In the genomic region with DNA sequence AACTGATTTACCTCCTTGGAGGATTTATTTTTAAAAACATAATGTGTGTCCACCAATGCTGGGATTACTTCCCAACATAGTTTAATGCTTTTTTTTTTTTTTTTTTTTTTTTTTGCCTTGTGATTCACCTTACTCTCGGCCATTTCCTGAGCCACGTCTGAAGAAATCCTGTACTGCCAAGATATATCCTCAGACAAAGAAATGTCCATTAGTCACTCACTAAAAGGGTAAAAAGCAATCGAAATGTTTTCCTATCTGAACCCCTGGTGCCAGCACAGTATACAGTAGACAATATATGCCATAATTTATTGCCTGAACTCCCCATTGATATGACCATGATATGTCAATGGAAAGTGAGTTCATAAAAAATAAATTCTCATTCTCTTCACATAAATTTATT, we compare ENCODE assay signal across 20 cellular contexts.
DNase-seq lines count a peak whose midpoint lies in the region; ATAC-seq and TF ChIP-seq lines count a peak whose summit lies in the region.
"Had no signal": no experiment of that assay in that cellular context is flagged by ENCODE, and none has a peak within 500 bp of the region (broad histone marks: within the 10 kb centered on the region; RNA-seq: fewer than 3 reads in every experiment).

No MANE protein-coding gene starts in this region.

- no peak for ATAC-seq in psoas muscle
- ATAC-seq: activated CD8-positive, alpha-beta memory T cell treated with anti-CD3 and anti-CD28 coated beads, Interleukin-2, amount 10 ng/mL, durations not matched to agents 7 days and 5 days; heart right ventricle; T-cell had no signal

- no peaks in the 10 kb centered on the region for H3K9me3 Mint-ChIP-seq in endothelial cell (ENCODE audit: unreplicated experiment)
- H3K9me3 Mint-ChIP-seq: activated B cell treated with CpG ODN at 0.5 μM for 24 hours had no signal

- H3K4me3 ChIP-seq in psoas muscle: no peak overlapping the region
- H3K4me3 ChIP-seq: esophagus muscularis mucosa, heart right ventricle, right atrium auricular region had no signal

- H3K27me3 Mint-ChIP-seq in endothelial cell (ENCODE audit: unreplicated experiment): no peaks in the 10 kb centered on the region
- H3K27me3 Mint-ChIP-seq: activated CD8-positive, alpha-beta memory T cell treated with anti-CD3 and anti-CD28 coated beads, Interleukin-2, amount 10 ng/mL, durations not matched to agents 7 days and 5 days; B cell had no signal

- TF ChIP-seq CTCF in RWPE1 (conservative IDR thresholded peaks at IDR 0.05; ENCODE audit: low read depth): no peak
- TF ChIP-seq CTCF in endothelial cell (IDR thresholded peaks at IDR 0.05; ENCODE audit: unreplicated experiment): no peak
- TF ChIP-seq CTCF in psoas muscle (IDR thresholded peaks at IDR 0.05): no peak

- H3K9me3 ChIP-seq in psoas muscle: no peaks in the 10 kb centered on the region
- H3K9me3 ChIP-seq: esophagus muscularis mucosa, heart right ventricle, right atrium auricular region had no signal

- peaks cover 3% of the 10 kb centered on the region for H3K4me1 ChIP-seq in psoas muscle

- WGBS in psoas muscle, 3 donors: 70 to 86% (median 78%) methylated on average over 3 of the region's 3 CpGs

- no peaks in the 10 kb centered on the region for H3K27me3 ChIP-seq in psoas muscle (ENCODE audit: insufficient read depth in 3 of 3, low read length in 2 of 3)
- H3K27me3 ChIP-seq: esophagus muscularis mucosa, right atrium auricular region had no signal

- peak; percentile 52 for DNase-seq in GM03348 (ENCODE audit: low spot score)
- DNase-seq in RWPE1 (ENCODE audit: low spot score): peak; percentile 26
- DNase-seq in endothelial cell (ENCODE audit: low spot score): no peak
- DNase-seq in renal cortical epithelial cell (ENCODE audit: low read depth): peak; percentile 47
- DNase-seq in 8988T: no peak
- DNase-seq in activated CD4-positive, alpha-beta T cell treated with anti-CD3 and anti-CD28 coated beads, Interleukin-2, amount 50 U/mL, for 1 hour: no peak
- DNase-seq in NCI-H524 treated with DMSO at 0.1 percent for 48 hours (lab: John Stamatoyannopoulos, UW): no peak
- no peak for DNase-seq in psoas muscle
- DNase-seq: activated B cell treated with CpG ODN at 0.5 μM for 24 hours; activated CD8-positive, alpha-beta memory T cell treated with anti-CD3 and anti-CD28 coated beads, Interleukin-2, amount 10 ng/mL, durations not matched to agents 7 days and 5 days; activated effector memory CD4-positive, alpha-beta T cell treated with anti-CD3 and anti-CD28 coated beads, Interleukin-2, amount 50 U/mL, for 16 hours; heart right ventricle; mesendoderm; NCI-H1048; NCI-H2107; RPMI8226; T-cell had no signal

- peaks cover 31% of the 10 kb centered on the region for H3K4me1 Mint-ChIP-seq in endothelial cell (ENCODE audit: unreplicated experiment)
- H3K4me1 Mint-ChIP-seq: activated B cell treated with CpG ODN at 0.5 μM for 24 hours; activated CD8-positive, alpha-beta memory T cell treated with anti-CD3 and anti-CD28 coated beads, Interleukin-2, amount 10 ng/mL, durations not matched to agents 7 days and 5 days; B cell; T-cell had no signal

- no peak overlapping the region for H3K4me3 Mint-ChIP-seq in endothelial cell (ENCODE audit: unreplicated experiment)
- H3K4me3 Mint-ChIP-seq: activated B cell treated with CpG ODN at 0.5 μM for 24 hours; activated CD8-positive, alpha-beta memory T cell treated with anti-CD3 and anti-CD28 coated beads, Interleukin-2, amount 10 ng/mL, durations not matched to agents 7 days and 5 days; B cell; T-cell had no signal

- H3K27ac Mint-ChIP-seq in endothelial cell (ENCODE audit: unreplicated experiment): peak overlapping the region; percentile 49
- H3K27ac Mint-ChIP-seq: activated B cell treated with CpG ODN at 0.5 μM for 24 hours; activated CD8-positive, alpha-beta memory T cell treated with anti-CD3 and anti-CD28 coated beads, Interleukin-2, amount 10 ng/mL, durations not matched to agents 7 days and 5 days; B cell; T-cell had no signal

- CTCF ChIA-PET in RWPE1 (lab: Yijun Ruan, JAX): no interaction called here

- POLR2A ChIA-PET in RWPE1 (lab: Yijun Ruan, JAX; ENCODE audit: low non-redundant PET): no interaction called here

- intact Hi-C loops in psoas muscle (cut with DNase I): no loop called here

- no peaks in the 10 kb centered on the region for H3K36me3 ChIP-seq in psoas muscle (ENCODE audit: insufficient read depth in 1 of 2, low read depth in 1 of 2)
- H3K36me3 ChIP-seq: esophagus muscularis mucosa, heart right ventricle, right atrium auricular region had no signal

- H3K27ac ChIP-seq in RWPE1 (no peak overlapping the region), psoas muscle (no peak overlapping the region)
- H3K27ac ChIP-seq: esophagus muscularis mucosa, right atrium auricular region had no signal

- no peaks in the 10 kb centered on the region for H3K36me3 Mint-ChIP-seq in endothelial cell (ENCODE audit: low read depth, unreplicated experiment)
- H3K36me3 Mint-ChIP-seq: activated CD8-positive, alpha-beta memory T cell treated with anti-CD3 and anti-CD28 coated beads, Interleukin-2, amount 10 ng/mL, durations not matched to agents 7 days and 5 days; T-cell had no signal

Comparison
In these comparisons a context has a peak if more than half of its experiments do, and no peak if none do; other contexts are left out.
1. DNase-seq: peak in GM03348 (single experiment), RWPE1 (single experiment) and renal cortical epithelial cell (single experiment); none in endothelial cell (single experiment), 8988T (single experiment), activated CD4-positive, alpha-beta T cell treated with anti-CD3 and anti-CD28 coated beads, Interleukin-2, amount 50 U/mL, for 1 hour (single experiment), NCI-H524 treated with DMSO at 0.1 percent for 48 hours (single experiment) and psoas muscle (0 of 2).